ENCODE assay signal across 8 cellular contexts in genomic region chr4:75723117-75723801, GRCh38. TPM values are rescaled to one million over a fixed set of nuclear protein-coding genes. Genes with fewer than 3 reads are reported as not detected.
DNase-seq lines count a peak whose midpoint lies in the region; ATAC-seq and TF ChIP-seq lines count a peak whose summit lies in the region.

No MANE protein-coding gene starts in this region.

- peak overlapping the region; percentile 97 to 100 (median 99) for H3K27ac Mint-ChIP-seq in naive thymus-derived CD4-positive, alpha-beta T cell

- H3K9me3 ChIP-seq in OCI-LY3 (ENCODE audit: insufficient read depth, low read length): no peaks in the 10 kb centered on the region
- no peaks in the 10 kb centered on the region for H3K9me3 ChIP-seq in effector memory CD4-positive, alpha-beta T cell (ENCODE audit: control insufficient read depth, low read length)
- H3K9me3 ChIP-seq in naive thymus-derived CD4-positive, alpha-beta T cell (ENCODE audit: control insufficient read depth in 2 of 3, low read length in 3 of 3): no peaks in the 10 kb centered on the region

- H3K9me3 Mint-ChIP-seq in naive thymus-derived CD4-positive, alpha-beta T cell: peaks cover 0 to 4% (median 0%) of the 10 kb centered on the region in 11 donors

- peak overlapping the region; percentile 86 for H3K4me3 ChIP-seq in OCI-LY3 (ENCODE audit: low read length)
- H3K4me3 ChIP-seq in effector memory CD4-positive, alpha-beta T cell (ENCODE audit: insufficient read depth, low read depth, low read length, poor library complexity, severe bottlenecking): peak overlapping the region; percentile 59
- H3K4me3 ChIP-seq in naive thymus-derived CD4-positive, alpha-beta T cell (ENCODE audit: low read length): peak overlapping the region; percentile 87

- no peak for ATAC-seq in naive thymus-derived CD4-positive, alpha-beta T cell
- ATAC-seq in GM18519 (IDR thresholded peaks at IDR 0.05; ENCODE audit: low FRiP score, unreplicated experiment) (no peak), GM21528 (IDR thresholded peaks at IDR 0.05; ENCODE audit: low FRiP score, unreplicated experiment) (no peak)

- peaks cover 32 to 59% (median 54%) of the 10 kb centered on the region in 7 donors for H3K4me1 Mint-ChIP-seq in naive thymus-derived CD4-positive, alpha-beta T cell

- intact Hi-C loops in naive thymus-derived CD4-positive, alpha-beta T cell (cut with micrococcal nuclease): loop anchor here in 1 of 2 donors (5.0 kb wide), 2 partner anchors 124 to 1434 kb away; partner anchors contain the start of gene CCNG2

- peaks cover 0 to 14% (median 4%) of the 10 kb centered on the region in 5 donors for H3K36me3 Mint-ChIP-seq in naive thymus-derived CD4-positive, alpha-beta T cell

- H3K4me3 Mint-ChIP-seq in naive thymus-derived CD4-positive, alpha-beta T cell: peak overlapping the region; percentile 93 to 100 (median 100)

- CTCF ChIA-PET in naive thymus-derived CD4-positive, alpha-beta T cell (lab: Charles Lee): interaction anchor here (0.6 to 2.5 kb wide), 16 partner anchors 8 to 208 kb away, joined by 3 to 16 read pairs (median 6); partner anchors contain the start of genes RCHY1 and THAP6

- H2AFZ ChIP-seq in OCI-LY3 (ENCODE audit: low read depth, low read length): peak overlapping the region; percentile 98

- H3K27ac ChIP-seq in OCI-LY3 (ENCODE audit: low read length): 0 out of 2 replicates have a peak overlapping the region, but pooled peaks have one; percentile 82
- peak overlapping the region; percentile 74 for H3K27ac ChIP-seq in effector memory CD4-positive, alpha-beta T cell (ENCODE audit: insufficient read depth, low read length, poor library complexity, severe bottlenecking)
- peak overlapping the region; percentile 91 for H3K27ac ChIP-seq in naive thymus-derived CD4-positive, alpha-beta T cell (ENCODE audit: low read depth, low read length)

- H3K4me2 ChIP-seq in OCI-LY3 (ENCODE audit: low read length): peak overlapping the region; percentile 80

- DNase-seq in NCI-H2171 treated with DMSO at 0.1 percent for 48 hours (lab: John Stamatoyannopoulos, UW) (peak; percentile 21), NCI-H2171 (lab: John Stamatoyannopoulos, UW) (no peak)
- no peak for DNase-seq in effector memory CD4-positive, alpha-beta T cell
- DNase-seq in naive thymus-derived CD4-positive, alpha-beta T cell: no peak
- no peak for DNase-seq in effector CD8-positive, alpha-beta T cell (lab: John Stamatoyannopoulos, UW)

- POLR2A ChIA-PET in naive thymus-derived CD4-positive, alpha-beta T cell (lab: Charles Lee): interaction anchor here (0.6 to 9.6 kb wide), 18 partner anchors 9 to 425 kb away, joined by 3 to 148 read pairs (median 4); partner anchors contain the start of genes G3BP2, NUP54, RCHY1 and THAP6

- no peaks in the 10 kb centered on the region for H3K27me3 ChIP-seq in OCI-LY3 (ENCODE audit: low read depth, low read length)
- H3K27me3 ChIP-seq in effector memory CD4-positive, alpha-beta T cell (replicated peaks; ENCODE audit: control insufficient read depth, insufficient read depth, low read length, poor library complexity, severe bottlenecking): no peaks in the 10 kb centered on the region
- H3K27me3 ChIP-seq in naive thymus-derived CD4-positive, alpha-beta T cell (ENCODE audit: control insufficient read depth in 2 of 2, insufficient read depth in 2 of 2, low read length in 2 of 2): no peaks in the 10 kb centered on the region

- peaks cover 32% of the 10 kb centered on the region for H3K4me1 ChIP-seq in OCI-LY3 (ENCODE audit: low read length)
- H3K4me1 ChIP-seq in effector memory CD4-positive, alpha-beta T cell (ENCODE audit: control insufficient read depth, insufficient read depth, low read length, poor library complexity, severe bottlenecking): peaks cover 6% of the 10 kb centered on the region
- peaks cover 25 to 30% of the 10 kb centered on the region in 2 donors for H3K4me1 ChIP-seq in naive thymus-derived CD4-positive, alpha-beta T cell (ENCODE audit: control insufficient read depth in 2 of 2, insufficient read depth in 2 of 2, low read length in 2 of 2)

- peak overlapping the region; percentile 83 for H3K9ac ChIP-seq in OCI-LY3 (ENCODE audit: low read length)

- H3K79me2 ChIP-seq in OCI-LY3 (ENCODE audit: low read length): peaks cover 50% of the 10 kb centered on the region

- peaks cover 0 to 4% (median 0%) of the 10 kb centered on the region in 5 donors for H3K27me3 Mint-ChIP-seq in naive thymus-derived CD4-positive, alpha-beta T cell

- TF ChIP-seq CTCF in OCI-LY3 (IDR thresholded peaks at IDR 0.05; ENCODE audit: low read depth, low read length): no peak

- peaks cover 4% of the 10 kb centered on the region for H3K36me3 ChIP-seq in OCI-LY3 (replicated peaks; ENCODE audit: low read depth, low read length)
- no peaks in the 10 kb centered on the region for H3K36me3 ChIP-seq in effector memory CD4-positive, alpha-beta T cell (ENCODE audit: control insufficient read depth, insufficient read depth, low read length)
- peaks cover 0 to 12% (median 0%) of the 10 kb centered on the region in 3 experiments for H3K36me3 ChIP-seq in naive thymus-derived CD4-positive, alpha-beta T cell (ENCODE audit: control insufficient read depth in 2 of 3, insufficient read depth in 3 of 3, low read length in 3 of 3)

- H4K20me1 ChIP-seq in OCI-LY3 (ENCODE audit: insufficient read depth, low read length): peaks cover 7% of the 10 kb centered on the region

RNA-seq across cellular contexts. Expression of gene USO1, which starts 1.1 kb away (rescaled TPM):
- 10 to 100 TPM; 17.8 to 54.8 (median 35.0) TPM for total RNA-seq in naive thymus-derived CD4-positive, alpha-beta T cell
- 10 to 100 TPM; 23.8 to 27.4 TPM for polyA plus RNA-seq in naive thymus-derived CD4-positive, alpha-beta T cell

RNA-seq across cellular contexts. Expression of gene G3BP2, which starts 50.0 kb away (rescaled TPM):
- 100 to 1,000 TPM; 161 to 299 (median 167) TPM for total RNA-seq in naive thymus-derived CD4-positive, alpha-beta T cell
- polyA plus RNA-seq in naive thymus-derived CD4-positive, alpha-beta T cell: 100 to 1,000 TPM; 115 TPM
